ENCODE assay signal across 32 cellular contexts in genomic region chr6:24796616-24797290, GRCh38. TPM values are rescaled to one million over a fixed set of nuclear protein-coding genes. Genes with fewer than 3 reads are reported as not detected.
DNase-seq lines count a peak whose midpoint lies in the region; ATAC-seq, FAIRE-seq and TF ChIP-seq lines count a peak whose summit lies in the region.
"Had no signal": no experiment of that assay in that cellular context is flagged by ENCODE, and none has a peak within 500 bp of the region (broad histone marks: within the 10 kb centered on the region; RNA-seq: fewer than 3 reads in every experiment).

No MANE protein-coding gene starts in this region.

- H3K36me3 Mint-ChIP-seq in activated naive CD4-positive, alpha-beta T cell treated with anti-CD3 and anti-CD28 coated beads, Interleukin-2, amount 50 U/mL, for 72 hours, result peaks cover 0 to 5% of the 10 kb centered on the region in 2 donors
- H3K36me3 Mint-ChIP-seq in activated naive CD8-positive, alpha-beta T cell, result peaks cover 11% of the 10 kb centered on the region

- H3K9me3 ChIP-seq in mucosa of descending colon, result no peaks in the 10 kb centered on the region
- H3K9me3 ChIP-seq: SJCRH30, suprapubic skin had no signal

- peak overlapping the region in 1 of 2 donors; percentile 18 for H3K27ac Mint-ChIP-seq in activated naive CD4-positive, alpha-beta T cell treated with anti-CD3 and anti-CD28 coated beads, Interleukin-2, amount 50 U/mL, for 72 hours
- peak overlapping the region; percentile 42 for H3K27ac Mint-ChIP-seq in activated naive CD8-positive, alpha-beta T cell
- H3K27ac Mint-ChIP-seq: activated CD8-positive, alpha-beta memory T cell treated with anti-CD3 and anti-CD28 coated beads, Interleukin-2, amount 10 ng/mL, durations not matched to agents 7 days and 5 days; activated T-helper 2 cell treated with anti-CD3 and anti-CD28 coated beads, Interferon-gamma antibody, Interleukin-2, Interleukin-4, amounts not matched to agents 10 μg/mL and 5 μg/mL and 100 μg/mL, durations not matched to agents 14 hours and 24 hours and 36 hours; effector memory CD8-positive, alpha-beta T cell had no signal

- peak; percentile 50 for FAIRE-seq in GM12892 (lab: Jason Lieb, UNC)
- FAIRE-seq: bronchial epithelial cell, H54, HTR-8/SVneo, RCC 7860 had no signal

- TF ChIP-seq POLR2A in GM12892 (IDR thresholded peaks at IDR 0.05; ENCODE audit: low read depth, low read length), result no peak

- H3K9me3 Mint-ChIP-seq in activated naive CD4-positive, alpha-beta T cell treated with anti-CD3 and anti-CD28 coated beads, Interleukin-2, amount 50 U/mL, for 72 hours, result peaks cover 0 to 5% of the 10 kb centered on the region in 2 donors
- no peaks in the 10 kb centered on the region for H3K9me3 Mint-ChIP-seq in activated naive CD8-positive, alpha-beta T cell (ENCODE audit: low read depth)
- H3K9me3 Mint-ChIP-seq: activated T-helper 2 cell treated with anti-CD3 and anti-CD28 coated beads, Interferon-gamma antibody, Interleukin-2, Interleukin-4, amounts not matched to agents 10 μg/mL and 5 μg/mL and 100 μg/mL, durations not matched to agents 14 hours and 24 hours and 36 hours; effector memory CD8-positive, alpha-beta T cell; T-cell had no signal

- H3K4me3 Mint-ChIP-seq in activated naive CD8-positive, alpha-beta T cell, result no peak overlapping the region
- H3K4me3 Mint-ChIP-seq: activated CD8-positive, alpha-beta memory T cell treated with anti-CD3 and anti-CD28 coated beads, Interleukin-2, amount 10 ng/mL, durations not matched to agents 7 days and 5 days; effector memory CD8-positive, alpha-beta T cell; naive thymus-derived CD4-positive, alpha-beta T cell; T-cell had no signal

- peaks cover 22% of the 10 kb centered on the region for H3K4me1 Mint-ChIP-seq in activated naive CD8-positive, alpha-beta T cell (ENCODE audit: low read depth)
- H3K4me1 Mint-ChIP-seq: activated CD8-positive, alpha-beta memory T cell treated with anti-CD3 and anti-CD28 coated beads, Interleukin-2, amount 10 ng/mL, durations not matched to agents 7 days and 5 days had no signal

- ATAC-seq in activated naive CD4-positive, alpha-beta T cell treated with anti-CD3 and anti-CD28 coated beads, Interleukin-2, amount 50 U/mL, for 72 hours, result peak; percentile 54 to 73
- ATAC-seq in mucosa of descending colon, result no peak
- ATAC-seq: activated CD8-positive, alpha-beta memory T cell treated with anti-CD3 and anti-CD28 coated beads, Interleukin-2, amount 10 ng/mL, durations not matched to agents 7 days and 5 days; effector memory CD8-positive, alpha-beta T cell; left lobe of liver; naive thymus-derived CD4-positive, alpha-beta T cell; T-cell had no signal

- no peaks in the 10 kb centered on the region for H3K36me3 ChIP-seq in mucosa of descending colon (ENCODE audit: low read depth)
- H3K36me3 ChIP-seq: SJCRH30, suprapubic skin had no signal

- H3K4me3 ChIP-seq in mucosa of descending colon, result no peak overlapping the region
- H3K4me3 ChIP-seq: BLaER1 treated with 17β-estradiol and CSF1 and Interleukin-3, amounts not matched to agents 10 nM and 100 nM; coronary artery; hepatocyte; SJCRH30; suprapubic skin had no signal

- no peak for DNase-seq in activated naive CD4-positive, alpha-beta T cell treated with anti-CD3 and anti-CD28 coated beads, Interleukin-2, amount 50 U/mL, for 72 hours (ENCODE audit: low spot score in 2 of 2)
- DNase-seq in activated naive CD4-positive, alpha-beta T cell treated with Interleukin-2 at 50 U/mL for 16 hours, result no peak
- DNase-seq in GM12892 (ENCODE audit: insufficient read length) (no peak), renal cortical epithelial cell (ENCODE audit: low read depth) (peak; percentile 23), mucosa of descending colon (no peak), D341Med (ENCODE audit: low spot score) (no peak)
- DNase-seq: activated CD8-positive, alpha-beta memory T cell treated with anti-CD3 and anti-CD28 coated beads, Interleukin-2, amount 10 ng/mL, durations not matched to agents 7 days and 5 days; Calu3; effector memory CD8-positive, alpha-beta T cell; naive thymus-derived CD4-positive, alpha-beta T cell; NCI-H1694 treated with DMSO at 0.1 percent for 48 hours; NCI-H2171 treated with DMSO at 0.1 percent for 48 hours; NCI-H524 treated with DMSO at 0.1 percent for 48 hours; retina; SJCRH30; T-cell had no signal

- intact Hi-C loops in mucosa of descending colon (cut with DNase I, micrococcal nuclease), result no loop called here

- H3K27me3 Mint-ChIP-seq in activated naive CD8-positive, alpha-beta T cell, result no peaks in the 10 kb centered on the region
- H3K27me3 Mint-ChIP-seq: activated CD8-positive, alpha-beta memory T cell treated with anti-CD3 and anti-CD28 coated beads, Interleukin-2, amount 10 ng/mL, durations not matched to agents 7 days and 5 days; effector memory CD8-positive, alpha-beta T cell; naive thymus-derived CD4-positive, alpha-beta T cell; T-cell had no signal

- no peaks in the 10 kb centered on the region for H3K4me1 ChIP-seq in mucosa of descending colon (ENCODE audit: low read depth)
- H3K4me1 ChIP-seq: BLaER1 treated with 17β-estradiol and CSF1 and Interleukin-3, amounts not matched to agents 10 nM and 100 nM; SJCRH30 had no signal

- no peak for TF ChIP-seq CTCF in mucosa of descending colon (IDR thresholded peaks at IDR 0.05)

RNA-seq across cellular contexts. Expression of gene ARMH2, which starts 2.0 kb away (rescaled TPM):
- total RNA-seq in activated naive CD4-positive, alpha-beta T cell treated with anti-CD3 and anti-CD28 coated beads, Interleukin-2, amount 50 U/mL, for 72 hours, result under 1 TPM in 1 of 2 donors, not detected in 1; 0.31 TPM
- not detected for polyA plus RNA-seq in GM12892 (2012; ENCODE audit: missing spikeins)
- total RNA-seq in renal cortical epithelial cell (not detected in 2 replicates), mucosa of descending colon (not detected)
- total RNA-seq: activated T-helper 2 cell treated with anti-CD3 and anti-CD28 coated beads, Interferon-gamma antibody, Interleukin-2, Interleukin-4, amounts not matched to agents 10 μg/mL and 5 μg/mL and 100 μg/mL, durations not matched to agents 14 hours and 24 hours and 36 hours; bronchial epithelial cell; Calu3; Daoy; frontal cortex; hepatocyte; left lobe of liver; SJCRH30; suprapubic skin; urinary bladder had no signal
- polyA plus RNA-seq: adipose tissue, esophagus, hepatocyte, urinary bladder had no signal

RNA-seq across cellular contexts. Expression of gene GMNN, which starts 22.0 kb away (rescaled TPM):
- 100 to 1,000 TPM in 1 of 2 donors, 10 to 100 TPM in 1; 68.7 to 109 TPM for total RNA-seq in activated naive CD4-positive, alpha-beta T cell treated with anti-CD3 and anti-CD28 coated beads, Interleukin-2, amount 50 U/mL, for 72 hours
- polyA plus RNA-seq in GM12892 (2012; ENCODE audit: missing spikeins), result 56.7 TPM
- total RNA-seq in renal cortical epithelial cell (12.1 and 19.3 TPM in 2 replicates), mucosa of descending colon (10 to 100 TPM; 20.6 to 62.0 (median 45.8) TPM)
